9 cellular contexts compared by ENCODE assay signal in the genomic region with DNA sequence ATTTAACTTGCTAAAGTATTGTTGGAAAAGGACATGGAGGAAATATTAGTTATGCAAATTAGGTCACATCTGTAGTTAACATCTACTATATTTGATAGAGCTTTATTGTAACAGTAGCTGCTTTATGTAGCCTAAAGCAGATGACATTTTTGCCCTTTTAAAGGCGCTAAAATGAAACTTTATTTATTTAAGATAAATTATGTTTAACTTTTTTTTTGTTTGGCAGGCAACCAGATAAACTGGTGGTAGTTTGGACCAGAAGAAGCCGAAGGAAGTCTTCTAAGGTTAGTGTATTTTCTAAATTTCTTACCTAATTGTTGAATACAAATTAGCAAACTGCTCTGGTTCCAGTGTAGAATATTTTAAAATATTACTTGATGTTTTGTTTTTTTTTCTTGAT.
"Had no signal": no experiment of that assay in that cellular context is flagged by ENCODE, and none has a peak within 500 bp of the region (broad histone marks: within the 10 kb centered on the region; RNA-seq: fewer than 3 reads in every experiment).

No MANE protein-coding gene starts in this region.

- DNase-seq: GM23248, GOT3, H7, HFFc6, IMR-90, KG1 had no signal

- ATAC-seq: HCT116, K562 had no signal

- H3K27ac ChIP-seq: GM23248 had no signal

- FAIRE-seq: HTR-8/SVneo, K562 had no signal
